ENCODE assay signal across 8 cellular contexts in the genomic region with DNA sequence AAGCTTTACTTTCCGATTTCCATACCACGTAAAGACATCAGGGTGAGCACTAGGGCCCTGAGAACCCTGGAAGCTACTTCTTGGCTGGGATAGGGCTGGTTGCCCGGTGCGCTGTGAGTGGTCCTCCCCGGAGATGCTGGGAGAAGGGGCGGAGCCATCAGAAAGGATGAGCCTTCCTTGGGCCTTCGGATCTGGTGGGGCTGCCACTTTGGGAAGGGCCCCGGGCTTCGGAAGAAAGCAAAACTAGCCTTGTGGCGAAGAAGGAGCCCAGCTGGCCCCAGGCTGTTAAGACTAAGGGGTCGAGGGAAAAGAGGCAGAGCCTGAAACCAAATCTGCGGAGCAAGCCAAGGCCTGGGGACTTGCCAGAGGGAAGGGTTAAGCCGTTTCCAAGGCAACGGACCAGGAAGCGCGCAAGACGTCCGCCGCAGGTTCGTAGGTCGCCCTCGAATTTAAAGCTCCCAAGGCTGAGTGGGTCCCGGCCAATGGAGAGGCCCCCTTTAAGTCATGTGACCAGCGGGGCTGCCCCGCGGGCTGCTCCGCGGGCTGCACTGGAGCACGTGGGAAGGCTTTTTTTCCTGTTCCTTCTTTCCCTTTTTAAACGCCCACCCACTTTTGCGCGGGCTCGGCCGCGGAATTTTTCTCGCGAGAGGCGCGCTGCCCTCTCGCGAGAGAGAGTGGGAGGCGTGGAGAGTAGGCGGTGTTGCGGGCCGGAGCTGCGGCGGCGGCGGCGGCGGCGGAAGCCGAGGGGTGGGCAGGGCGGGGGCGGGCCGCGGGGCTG. TPM values are rescaled to one million over a fixed set of nuclear protein-coding genes. Genes with fewer than 3 reads are reported as not detected.
DNase-seq lines count a peak whose midpoint lies in the region; ATAC-seq and TF ChIP-seq lines count a peak whose summit lies in the region.

No MANE protein-coding gene starts in this region.

- H3K27ac ChIP-seq in CD4-positive, alpha-beta T cell (ENCODE audit: low read depth, low read length) = peak overlapping the region; percentile 91

- H3K9me3 Mint-ChIP-seq in CD4-positive, alpha-beta T cell = no peaks in the 10 kb centered on the region
- peaks cover 3% of the 10 kb centered on the region for H3K9me3 Mint-ChIP-seq in activated CD4-positive, alpha-beta memory T cell treated with anti-CD3 and anti-CD28 coated beads, Interleukin-2, amount 10 ng/mL, durations not matched to agents 7 days and 5 days

- TF ChIP-seq POLR2A in lower leg skin (IDR thresholded peaks at IDR 0.05) = no peak

- 2 to 5% methylated on average over 23 to 53 of the region's 57 CpGs for WGBS in lower leg skin, 2 donors

- peaks cover 18% of the 10 kb centered on the region for H3K36me3 Mint-ChIP-seq in CD4-positive, alpha-beta T cell (ENCODE audit: low read depth)
- H3K36me3 Mint-ChIP-seq in activated CD4-positive, alpha-beta memory T cell treated with anti-CD3 and anti-CD28 coated beads, Interleukin-2, amount 10 ng/mL, durations not matched to agents 7 days and 5 days (ENCODE audit: low read depth) = peaks cover 24% of the 10 kb centered on the region

- H3K27me3 Mint-ChIP-seq in CD4-positive, alpha-beta T cell = no peaks in the 10 kb centered on the region
- H3K27me3 Mint-ChIP-seq in activated CD4-positive, alpha-beta memory T cell treated with anti-CD3 and anti-CD28 coated beads, Interleukin-2, amount 10 ng/mL, durations not matched to agents 7 days and 5 days = peaks cover 1% of the 10 kb centered on the region

- H3K4me3 Mint-ChIP-seq in CD4-positive, alpha-beta T cell = peak overlapping the region; percentile 99
- H3K4me3 Mint-ChIP-seq in activated CD4-positive, alpha-beta memory T cell treated with anti-CD3 and anti-CD28 coated beads, Interleukin-2, amount 10 ng/mL, durations not matched to agents 7 days and 5 days = peak overlapping the region; percentile 97

- H3K27ac Mint-ChIP-seq in CD4-positive, alpha-beta T cell = no peak overlapping the region
- H3K27ac Mint-ChIP-seq in activated CD4-positive, alpha-beta memory T cell treated with anti-CD3 and anti-CD28 coated beads, Interleukin-2, amount 10 ng/mL, durations not matched to agents 7 days and 5 days = peak overlapping the region; percentile 91

- no peaks in the 10 kb centered on the region for H3K27me3 ChIP-seq in CD4-positive, alpha-beta T cell (ENCODE audit: control insufficient read depth, insufficient read depth, low read length)

- H3K4me3 ChIP-seq in lower leg skin (ENCODE audit: low read depth, poor library complexity, severe bottlenecking) = peak overlapping the region; percentile 65

- H3K9me3 ChIP-seq in CD4-positive, alpha-beta T cell (ENCODE audit: control insufficient read depth, low read length) = no peaks in the 10 kb centered on the region

- intact Hi-C loops in CD4-positive, alpha-beta T cell (cut with DNase I, micrococcal nuclease) = loop anchor here (5.0 to 10.0 kb wide), 7 partner anchors 123 to 1257 kb away; a partner anchor contains a TSS
- intact Hi-C loops in lower leg skin (cut with DNase I; ENCODE audit: low total_unique reads) = no loop called here

- peak; percentile 84 for ATAC-seq in CD4-positive, alpha-beta T cell (ENCODE audit: poor library complexity)
- peak; percentile 76 for ATAC-seq in GM19452 (IDR thresholded peaks at IDR 0.05; ENCODE audit: unreplicated experiment)
- peak; percentile 59 for ATAC-seq in HG03575 (IDR thresholded peaks at IDR 0.05; ENCODE audit: extremely low read depth, insufficient number of reproducible peaks, low FRiP score, unreplicated experiment)

- POLR2A ChIA-PET in CD4-positive, alpha-beta T cell (lab: Charles Lee) = interaction anchor here (0.7 to 2.6 kb wide), 21 partner anchors 9 to 1253 kb away, joined by 3 to 12 read pairs (median 4); a partner anchor contains a TSS
- POLR2A ChIA-PET in activated CD4-positive, alpha-beta memory T cell treated with anti-CD3 and anti-CD28 coated beads, Interleukin-2, amount 10 ng/mL, durations not matched to agents 7 days and 5 days (lab: Charles Lee) = interaction anchor here (0.8 to 5.9 kb wide), 19 partner anchors 10 to 1211 kb away, joined by 3 to 59 read pairs (median 6); a partner anchor contains a TSS

- CTCF ChIA-PET in CD4-positive, alpha-beta T cell (lab: Charles Lee) = no interaction called here
- CTCF ChIA-PET in activated CD4-positive, alpha-beta memory T cell treated with anti-CD3 and anti-CD28 coated beads, Interleukin-2, amount 10 ng/mL, durations not matched to agents 7 days and 5 days (lab: Charles Lee) = interaction anchor here (1.6 to 2.3 kb wide), 3 partner anchors 32 to 603 kb away, joined by 3 to 8 read pairs (median 5); no protein-coding TSS in a partner anchor

- no peak for TF ChIP-seq CTCF in CD4-positive, alpha-beta T cell (IDR thresholded peaks at IDR 0.05)
- TF ChIP-seq CTCF in lower leg skin (IDR thresholded peaks at IDR 0.05) = no peak

- DNase-seq in CD4-positive, alpha-beta T cell = peak; percentile 82 to 91 (median 87)
- DNase-seq in NCI-H82 (lab: John Stamatoyannopoulos, UW) (peak; percentile 100), ecto neural progenitor cell (ENCODE audit: low spot score) (peak; percentile 95), lower leg skin (ENCODE audit: low spot score in 2 of 2) (peak; percentile 92 to 98)
- DNase-seq in activated CD4-positive, alpha-beta memory T cell treated with anti-CD3 and anti-CD28 coated beads, Interleukin-2, amount 10 ng/mL, durations not matched to agents 7 days and 5 days = peak; percentile 96
- DNase-seq in stimulated activated CD4-positive, alpha-beta T cell treated with anti-CD3 and anti-CD28 coated beads, Interleukin-4, amount 100 ng/mL, for 4 hours = peak; percentile 85 to 96

- peaks cover 53% of the 10 kb centered on the region for H3K4me1 Mint-ChIP-seq in CD4-positive, alpha-beta T cell (ENCODE audit: low read depth)
- H3K4me1 Mint-ChIP-seq in activated CD4-positive, alpha-beta memory T cell treated with anti-CD3 and anti-CD28 coated beads, Interleukin-2, amount 10 ng/mL, durations not matched to agents 7 days and 5 days = peaks cover 47% of the 10 kb centered on the region

RNA-seq across cellular contexts. Expression of a gene that starts 0.4 kb away (rescaled TPM):
- 10 to 100 TPM; 18.0 to 18.4 TPM for total RNA-seq in CD4-positive, alpha-beta T cell
- total RNA-seq in activated CD4-positive, alpha-beta memory T cell treated with anti-CD3 and anti-CD28 coated beads, Interleukin-2, amount 10 ng/mL, durations not matched to agents 7 days and 5 days = 10 to 100 TPM; 32.5 to 34.0 TPM
- total RNA-seq in lower leg skin = 10 to 100 TPM; 15.8 to 19.6 (median 17.9) TPM

Comparison
In these comparisons a context has a peak if more than half of its experiments do, and no peak if none do; other contexts are left out.
1. Peak in every context shown above with its lines: DNase-seq, ATAC-seq, H3K4me3 ChIP-seq and H3K27ac ChIP-seq.